ENCODE assay signal across 8 cellular contexts in the genomic region with DNA sequence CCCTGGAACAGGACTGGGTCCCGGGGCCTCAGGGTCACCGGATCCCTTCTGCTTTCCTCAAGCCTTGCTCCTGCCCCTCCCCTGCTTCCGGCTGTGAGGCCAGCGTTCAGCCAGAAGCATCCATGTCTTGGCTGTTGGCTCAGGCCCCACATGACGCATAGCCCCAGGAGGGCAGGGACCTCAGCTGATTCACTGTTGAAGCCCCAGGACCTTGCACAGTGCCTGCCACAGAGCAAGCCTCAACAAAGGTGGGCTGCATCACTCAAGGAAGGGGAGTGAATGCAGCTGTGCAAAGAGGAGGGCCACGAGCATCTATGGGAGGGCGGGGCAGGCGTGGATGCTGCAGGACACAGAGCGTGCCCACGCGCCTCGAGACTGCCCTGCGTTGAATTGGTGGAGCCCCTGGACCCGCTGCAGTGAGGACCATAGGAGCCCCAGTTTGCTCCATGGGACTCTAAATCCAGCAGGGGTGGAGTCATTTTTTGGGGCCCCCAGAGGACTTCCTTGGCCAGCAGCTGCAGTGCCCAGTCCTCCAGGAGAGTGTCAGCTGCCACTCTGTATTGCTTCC. TPM values are rescaled to one million over a fixed set of nuclear protein-coding genes. Genes with fewer than 3 reads are reported as not detected.
A peak's percentile ranks its signal among the peaks of the same experiment; 100 is the strongest.
DNase-seq lines count a peak whose midpoint lies in the region; ATAC-seq and TF ChIP-seq lines count a peak whose summit lies in the region.

No MANE protein-coding gene starts in this region.

- peak; percentile 32 for DNase-seq in NCI-H146 (lab: John Stamatoyannopoulos, UW)
- no peak for DNase-seq in NCI-H146 treated with DMSO at 0.1 percent for 48 hours (lab: John Stamatoyannopoulos, UW; ENCODE audit: unreplicated experiment)
- peak in 1 of 34 experiments; percentile 8 for DNase-seq in T-cell
- DNase-seq in glomerular visceral epithelial cell (ENCODE audit: extremely low spot score) = peak; percentile 99
- DNase-seq in sciatic nerve (ENCODE audit: low spot score) = no peak
- DNase-seq in superior temporal gyrus (ENCODE audit: extremely low spot score) = no peak
- DNase-seq in HEK293T (ENCODE audit: extremely low spot score) = no peak

- peaks cover 20 to 23% of the 10 kb centered on the region in 2 donors for H3K27me3 Mint-ChIP-seq in T-cell

- no peak overlapping the region for H3K27ac Mint-ChIP-seq in T-cell

- CTCF ChIA-PET in T-cell (lab: Charles Lee) = interaction anchor here in 1 of 2 donors (1.7 kb wide), 1 partner anchor 60 kb away, joined by 7 read pairs; no protein-coding TSS in a partner anchor
- CTCF ChIA-PET in HEK293T (lab: Yijun Ruan, JAX) = interaction anchor here (0.6 to 4.7 kb wide), 5 partner anchors 26 to 1000 kb away, joined by 3 to 24 read pairs (median 5); no protein-coding TSS in a partner anchor

- no peaks in the 10 kb centered on the region for H3K36me3 Mint-ChIP-seq in T-cell

- POLR2A ChIA-PET in T-cell (lab: Charles Lee) = no interaction called here
- POLR2A ChIA-PET in HEK293T (lab: Yijun Ruan, JAX) = no interaction called here

- peaks cover 11 to 17% (median 16%) of the 10 kb centered on the region in 3 donors for H3K4me1 Mint-ChIP-seq in T-cell

- intact Hi-C loops in sciatic nerve (cut with DNase I) = loop anchor here (5.0 kb wide), 1 partner anchor 60 kb away; no protein-coding TSS in a partner anchor

- no peaks in the 10 kb centered on the region for H3K9me3 Mint-ChIP-seq in T-cell

- peak overlapping the region in 2 of 3 donors; percentile 5 to 53 for H3K4me3 Mint-ChIP-seq in T-cell

- ATAC-seq in T-cell (replicated peaks in 1 of 4) (peak in 1 of 4 experiments; percentile 11), sciatic nerve (peak; percentile 67), GM18861 (IDR thresholded peaks at IDR 0.05; ENCODE audit: unreplicated experiment) (no peak)

TF ChIP-seq in HEK293T, 16 proteins besides CTCF, POLR2A, EP300 and RAD21:
- TF ChIP-seq CTBP1 (IDR thresholded peaks at IDR 0.05; ENCODE audit: borderline replicate concordance) = no peak
- no peak for TF ChIP-seq SP1 (IDR thresholded peaks at IDR 0.05)
- no peak for TF ChIP-seq SUZ12 (IDR thresholded peaks at IDR 0.05)
- no peak for TF ChIP-seq L3MBTL2 (conservative IDR thresholded peaks at IDR 0.05)
- no peak for TF ChIP-seq ZNF384 (IDR thresholded peaks at IDR 0.05)
- TF ChIP-seq FOXK2 (IDR thresholded peaks at IDR 0.05) = no peak
- TF ChIP-seq, protein P1, sequence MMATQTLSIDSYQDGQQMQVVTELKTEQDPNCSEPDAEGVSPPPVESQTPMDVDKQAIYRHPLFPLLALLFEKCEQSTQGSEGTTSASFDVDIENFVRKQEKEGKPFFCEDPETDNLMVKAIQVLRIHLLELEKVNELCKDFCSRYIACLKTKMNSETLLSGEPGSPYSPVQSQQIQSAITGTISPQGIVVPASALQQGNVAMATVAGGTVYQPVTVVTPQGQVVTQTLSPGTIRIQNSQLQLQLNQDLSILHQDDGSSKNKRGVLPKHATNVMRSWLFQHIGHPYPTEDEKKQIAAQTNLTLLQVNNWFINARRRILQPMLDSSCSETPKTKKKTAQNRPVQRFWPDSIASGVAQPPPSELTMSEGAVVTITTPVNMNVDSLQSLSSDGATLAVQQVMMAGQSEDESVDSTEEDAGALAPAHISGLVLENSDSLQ (IDR thresholded peaks at IDR 0.05) = no peak
- TF ChIP-seq ELF4 (IDR thresholded peaks at IDR 0.05) = no peak
- TF ChIP-seq FOXA1 (IDR thresholded peaks at IDR 0.05) = no peak
- TF ChIP-seq LEF1 (IDR thresholded peaks at IDR 0.05; ENCODE audit: borderline replicate concordance) = no peak
- TF ChIP-seq NFRKB (IDR thresholded peaks at IDR 0.05) = no peak
- no peak for TF ChIP-seq FOXM1 (IDR thresholded peaks at IDR 0.05; ENCODE audit: borderline replicate concordance)
- no peak for TF ChIP-seq HDGF (IDR thresholded peaks at IDR 0.05; ENCODE audit: borderline replicate concordance)
TF ChIP-seq in HEK293T: peak in this region for 0.

RNA-seq across cellular contexts. Expression of a gene that starts 28.2 kb away (rescaled TPM):
- total RNA-seq in T-cell (10 to 100 TPM in 3 of 5 donors, 1 to 10 TPM in 2; 8.5 to 20.0 (median 14.8) TPM), sciatic nerve (70.1 TPM)

RNA-seq across cellular contexts. Expression of a gene that starts 32.7 kb away (rescaled TPM):
- not detected for total RNA-seq in T-cell
- 0.22 TPM for total RNA-seq in sciatic nerve

RNA-seq across cellular contexts. Expression of a gene that starts 58.7 kb away (rescaled TPM):
- total RNA-seq in T-cell (1 to 10 TPM in 1 of 5 donors, under 1 TPM in 4; 0.30 to 1.2 (median 0.79) TPM), sciatic nerve (not detected)

Comparison
In these comparisons a context has a peak if more than half of its experiments do, and no peak if none do; other contexts are left out.
1. DNase-seq: peak in NCI-H146 (single experiment) and glomerular visceral epithelial cell (single experiment); none in NCI-H146 treated with DMSO at 0.1 percent for 48 hours (single experiment), sciatic nerve (single experiment), superior temporal gyrus (single experiment) and HEK293T (single experiment).